ENCODE assay signal across 21 cellular contexts in genomic region chr11:82972103-82972502, GRCh38.
A peak's percentile ranks its signal among the peaks of the same experiment; 100 is the strongest.
DNase-seq lines count a peak whose midpoint lies in the region; ATAC-seq, FAIRE-seq and TF ChIP-seq lines count a peak whose summit lies in the region.
"Had no signal": no experiment of that assay in that cellular context is flagged by ENCODE, and none has a peak within 500 bp of the region (broad histone marks: within the 10 kb centered on the region; RNA-seq: fewer than 3 reads in every experiment).

No MANE protein-coding gene starts in this region.

- H3K27ac Mint-ChIP-seq in activated CD4-positive, alpha-beta T cell treated with anti-CD3 and anti-CD28 coated beads, Interleukin-2, amount 10 ng/mL, durations not matched to agents 24 days and 14 days = no peak overlapping the region
- no peak overlapping the region for H3K27ac Mint-ChIP-seq in activated CD8-positive, alpha-beta T cell treated with anti-CD3 and anti-CD28 coated beads for 36 hours
- peak overlapping the region; percentile 86 to 91 for H3K27ac Mint-ChIP-seq in natural killer cell
- H3K27ac Mint-ChIP-seq in chondrocyte (ENCODE audit: unreplicated experiment) = no peak overlapping the region
- H3K27ac Mint-ChIP-seq: GM23338, mesothelial cell of epicardium, WTC11 had no signal

- peaks cover 13% of the 10 kb centered on the region for H3K9me3 Mint-ChIP-seq in activated CD4-positive, alpha-beta T cell treated with anti-CD3 and anti-CD28 coated beads, Interleukin-2, amount 10 ng/mL, durations not matched to agents 24 days and 14 days
- no peaks in the 10 kb centered on the region for H3K9me3 Mint-ChIP-seq in activated CD8-positive, alpha-beta T cell treated with anti-CD3 and anti-CD28 coated beads for 36 hours
- H3K9me3 Mint-ChIP-seq in natural killer cell (no peaks in the 10 kb centered on the region), chondrocyte (ENCODE audit: low read depth) (no peaks in the 10 kb centered on the region)
- H3K9me3 Mint-ChIP-seq: GM23338, mesothelial cell of epicardium, WTC11 had no signal

- intact Hi-C loops in activated CD4-positive, alpha-beta T cell treated with anti-CD3 and anti-CD28 coated beads, Interleukin-2, amount 10 ng/mL, durations not matched to agents 24 days and 14 days (cut with micrococcal nuclease) = no loop called here
- intact Hi-C loops in activated CD8-positive, alpha-beta T cell treated with anti-CD3 and anti-CD28 coated beads for 36 hours (cut with micrococcal nuclease) = no loop called here
- intact Hi-C loops in natural killer cell (cut with micrococcal nuclease) (loop anchor here (5.0 kb wide), 1 partner anchor 45 kb away; no protein-coding TSS in a partner anchor), Right ventricle myocardium inferior (cut with DNase I) (no loop called here)

- no peak for DNase-seq in activated CD4-positive, alpha-beta T cell treated with anti-CD3 and anti-CD28 coated beads, Interleukin-2, amount 10 ng/mL, durations not matched to agents 24 days and 14 days
- no peak for DNase-seq in activated CD4-positive, alpha-beta T cell treated with anti-CD3 and anti-CD28 coated beads for 1 hour
- DNase-seq in GM12892 (ENCODE audit: insufficient read length) (no peak), natural killer cell (no peak), HPDE6-E6E7 (ENCODE audit: extremely low spot score) (no peak), chondrocyte (ENCODE audit: low spot score) (no peak), Right ventricle myocardium inferior (ENCODE audit: missing footprints) (no peak)
- DNase-seq in activated CD8-positive, alpha-beta T cell treated with anti-CD3 and anti-CD28 coated beads for 36 hours = no peak
- DNase-seq: dorsolateral prefrontal cortex; erythroblast; gastrocnemius medialis; left cardiac atrium; NCI-H1930; NCI-H446; NK-92 treated with Interleukin-12 subunit alpha and Interleukin-12 subunit beta, amount 100 ng/mL, for 24 hours; SW 1271; tibial artery had no signal

- no peak for TF ChIP-seq POLR2A in GM12892 (IDR thresholded peaks at IDR 0.05; ENCODE audit: low read depth, low read length)

- POLR2A ChIA-PET in activated CD8-positive, alpha-beta T cell treated with anti-CD3 and anti-CD28 coated beads for 36 hours (lab: Charles Lee) = interaction anchor here (1.0 kb wide), 1 partner anchor 90 kb away, joined by 3 read pairs; no protein-coding TSS in a partner anchor

- H3K4me3 Mint-ChIP-seq in activated CD4-positive, alpha-beta T cell treated with anti-CD3 and anti-CD28 coated beads, Interleukin-2, amount 10 ng/mL, durations not matched to agents 24 days and 14 days = peak overlapping the region; percentile 66
- H3K4me3 Mint-ChIP-seq in activated CD8-positive, alpha-beta T cell treated with anti-CD3 and anti-CD28 coated beads for 36 hours = peak overlapping the region; percentile 75
- H3K4me3 Mint-ChIP-seq in natural killer cell (peak overlapping the region; percentile 91), chondrocyte (ENCODE audit: unreplicated experiment) (no peak overlapping the region)
- H3K4me3 Mint-ChIP-seq: GM23338, mesothelial cell of epicardium, WTC11 had no signal

- FAIRE-seq in GM12892 (lab: Jason Lieb, UNC) = peak; percentile 82
- FAIRE-seq: A204.1 had no signal

- H3K36me3 Mint-ChIP-seq in activated CD4-positive, alpha-beta T cell treated with anti-CD3 and anti-CD28 coated beads, Interleukin-2, amount 10 ng/mL, durations not matched to agents 24 days and 14 days (ENCODE audit: low read depth) = peaks cover 4% of the 10 kb centered on the region
- peaks cover 3% of the 10 kb centered on the region for H3K36me3 Mint-ChIP-seq in activated CD8-positive, alpha-beta T cell treated with anti-CD3 and anti-CD28 coated beads for 36 hours (ENCODE audit: low read depth)
- H3K36me3 Mint-ChIP-seq in natural killer cell (no peaks in the 10 kb centered on the region), chondrocyte (ENCODE audit: low read depth) (peaks cover 4% of the 10 kb centered on the region)
- H3K36me3 Mint-ChIP-seq: mesothelial cell of epicardium, WTC11 had no signal

- peaks cover 10% of the 10 kb centered on the region for H3K4me1 Mint-ChIP-seq in activated CD4-positive, alpha-beta T cell treated with anti-CD3 and anti-CD28 coated beads, Interleukin-2, amount 10 ng/mL, durations not matched to agents 24 days and 14 days
- H3K4me1 Mint-ChIP-seq in activated CD8-positive, alpha-beta T cell treated with anti-CD3 and anti-CD28 coated beads for 36 hours (ENCODE audit: low read depth) = peaks cover 47% of the 10 kb centered on the region
- H3K4me1 Mint-ChIP-seq in natural killer cell = peaks cover 30 to 31% of the 10 kb centered on the region in 2 donors
- H3K4me1 Mint-ChIP-seq in chondrocyte (ENCODE audit: low read depth) = peaks cover 4% of the 10 kb centered on the region
- H3K4me1 Mint-ChIP-seq: GM23338, WTC11 had no signal

- no peak for TF ChIP-seq CTCF in activated CD8-positive, alpha-beta T cell treated with anti-CD3 and anti-CD28 coated beads for 36 hours (IDR thresholded peaks at IDR 0.05)
- no peak for TF ChIP-seq CTCF in natural killer cell (IDR thresholded peaks at IDR 0.05)
- TF ChIP-seq CTCF in chondrocyte (IDR thresholded peaks at IDR 0.05) = no peak

- CTCF ChIA-PET in activated CD8-positive, alpha-beta T cell treated with anti-CD3 and anti-CD28 coated beads for 36 hours (lab: Charles Lee) = interaction anchor here (0.9 kb wide), 1 partner anchor 27 kb away, joined by 3 read pairs; no protein-coding TSS in a partner anchor

- peaks cover 16% of the 10 kb centered on the region for H3K27me3 Mint-ChIP-seq in activated CD4-positive, alpha-beta T cell treated with anti-CD3 and anti-CD28 coated beads, Interleukin-2, amount 10 ng/mL, durations not matched to agents 24 days and 14 days
- no peaks in the 10 kb centered on the region for H3K27me3 Mint-ChIP-seq in activated CD8-positive, alpha-beta T cell treated with anti-CD3 and anti-CD28 coated beads for 36 hours
- H3K27me3 Mint-ChIP-seq in natural killer cell (ENCODE audit: low read depth in 2 of 2) = no peaks in the 10 kb centered on the region
- no peaks in the 10 kb centered on the region for H3K27me3 Mint-ChIP-seq in chondrocyte (ENCODE audit: low read depth)

- ATAC-seq in activated CD8-positive, alpha-beta T cell treated with anti-CD3 and anti-CD28 coated beads for 36 hours = no peak
- ATAC-seq in natural killer cell (no peak), Right ventricle myocardium inferior (no peak)
- ATAC-seq: left cardiac atrium, WTC11 had no signal

Comparison
In these comparisons a context has a peak if more than half of its experiments do, and no peak if none do; other contexts are left out.
1. H3K27ac Mint-ChIP-seq: peak in natural killer cell (2 of 2); none in activated CD4-positive, alpha-beta T cell treated with anti-CD3 and anti-CD28 coated beads, Interleukin-2, amount 10 ng/mL, durations not matched to agents 24 days and 14 days (single experiment), activated CD8-positive, alpha-beta T cell treated with anti-CD3 and anti-CD28 coated beads for 36 hours (single experiment) and chondrocyte (single experiment).